ENCODE assay signal across 19 cellular contexts in genomic region chr12:117124421-117125274, GRCh38. TPM values are rescaled to one million over a fixed set of nuclear protein-coding genes. Genes with fewer than 3 reads are reported as not detected.
A peak's percentile ranks its signal among the peaks of the same experiment; 100 is the strongest.
DNase-seq lines count a peak whose midpoint lies in the region; ATAC-seq, FAIRE-seq and TF ChIP-seq lines count a peak whose summit lies in the region.
"Had no signal": no experiment of that assay in that cellular context is flagged by ENCODE, and none has a peak within 500 bp of the region (broad histone marks: within the 10 kb centered on the region; RNA-seq: fewer than 3 reads in every experiment).

No MANE protein-coding gene starts in this region.

- H3K27ac ChIP-seq in A549 = peak overlapping the region; percentile 73 to 82
- no peak overlapping the region for H3K27ac ChIP-seq in CD4-positive, CD25-positive, alpha-beta regulatory T cell (ENCODE audit: insufficient read depth, low read length, poor library complexity, severe bottlenecking)
- no peak overlapping the region for H3K27ac ChIP-seq in gastrocnemius medialis
- H3K27ac ChIP-seq: coronary artery, epithelial cell of prostate, gastroesophageal sphincter, suprapubic skin had no signal

- peaks cover 0 to 3% (median 1%) of the 10 kb centered on the region in 4 donors for H3K4me1 Mint-ChIP-seq in CD4-positive, CD25-positive, alpha-beta regulatory T cell

- H3K27me3 Mint-ChIP-seq in CD4-positive, CD25-positive, alpha-beta regulatory T cell = peaks cover 4% of the 10 kb centered on the region

- no peaks in the 10 kb centered on the region for H3K36me3 Mint-ChIP-seq in CD4-positive, CD25-positive, alpha-beta regulatory T cell

- no peak for TF ChIP-seq POLR2A in A549 (IDR thresholded peaks at IDR 0.05; ENCODE audit: low read length)
- no peak for TF ChIP-seq POLR2A in gastrocnemius medialis (IDR thresholded peaks at IDR 0.05)

- WGBS in A549 (ENCODE audit: missing lambda C conversion rate) = 60% methylated on average over 8 of the region's 8 CpGs

- H3K9me3 ChIP-seq in A549 (no peaks in the 10 kb centered on the region), gastrocnemius medialis (no peaks in the 10 kb centered on the region)
- H3K9me3 ChIP-seq in CD4-positive, CD25-positive, alpha-beta regulatory T cell (ENCODE audit: control insufficient read depth in 2 of 2, low read length in 2 of 2) = no peaks in the 10 kb centered on the region
- H3K9me3 ChIP-seq: gastroesophageal sphincter, suprapubic skin had no signal

- H3K27ac Mint-ChIP-seq in CD4-positive, CD25-positive, alpha-beta regulatory T cell = peak overlapping the region in 2 of 3 donors; percentile 26 to 81

- peaks cover 0 to 1% (median 0%) of the 10 kb centered on the region in 7 donors for H3K9me3 Mint-ChIP-seq in CD4-positive, CD25-positive, alpha-beta regulatory T cell

- no peak for FAIRE-seq in A549 (lab: Jason Lieb, UNC)
- FAIRE-seq: D721Med, RCC 7860 had no signal

- H3K4me1 ChIP-seq in A549 = peaks cover 44% of the 10 kb centered on the region
- H3K4me1 ChIP-seq in CD4-positive, CD25-positive, alpha-beta regulatory T cell (ENCODE audit: control insufficient read depth, insufficient read depth, low read length, poor library complexity, severe bottlenecking) = no peaks in the 10 kb centered on the region
- no peaks in the 10 kb centered on the region for H3K4me1 ChIP-seq in gastrocnemius medialis
- H3K4me1 ChIP-seq: suprapubic skin had no signal

- peak overlapping the region; percentile 70 for H3K4me2 ChIP-seq in A549

- ATAC-seq in A549 (peak; percentile 36 to 56), gastrocnemius medialis (no peak), GM21786 (IDR thresholded peaks at IDR 0.05; ENCODE audit: unreplicated experiment) (no peak)
- ATAC-seq in CD4-positive, CD25-positive, alpha-beta regulatory T cell (ENCODE audit: low read depth in 2 of 2) = no peak
- ATAC-seq: gastroesophageal sphincter had no signal

- H3K4me3 Mint-ChIP-seq in CD4-positive, CD25-positive, alpha-beta regulatory T cell = no peak overlapping the region

- H3K36me3 ChIP-seq in CD4-positive, CD25-positive, alpha-beta regulatory T cell (ENCODE audit: control insufficient read depth, insufficient read depth, low read length) = no peaks in the 10 kb centered on the region
- H3K36me3 ChIP-seq in gastrocnemius medialis = no peaks in the 10 kb centered on the region
- H3K36me3 ChIP-seq: gastroesophageal sphincter, suprapubic skin had no signal

- no peak for TF ChIP-seq RAD21 in A549 (conservative IDR thresholded peaks at IDR 0.05 in 1 of 2, IDR thresholded peaks at IDR 0.05 in 1 of 2)

- CTCF ChIA-PET in A549 (lab: Yijun Ruan, JAX) = interaction anchor here (1.0 kb wide), 2 partner anchors 12 to 24 kb away, joined by 3 to 5 read pairs; no protein-coding TSS in a partner anchor

- TF ChIP-seq CTCF in A549 (IDR thresholded peaks at IDR 0.05) (no peak), gastrocnemius medialis (IDR thresholded peaks at IDR 0.05 in 4 of 5, conservative IDR thresholded peaks at IDR 0.05 in 1 of 5) (no peak)

- 0 out of 5 replicates have a peak, but pooled peaks of 1 of the 2 experiments have one; percentile 26 for TF ChIP-seq EP300 in A549 (IDR thresholded peaks at IDR 0.05)

- no peak for DNase-seq in A549 (ENCODE audit: low read depth in 1 of 2, low spot score in 1 of 2)
- no peak for DNase-seq in CD4-positive, CD25-positive, alpha-beta regulatory T cell
- DNase-seq in SW480 (ENCODE audit: low spot score) = peak; percentile 71
- DNase-seq in inferior parietal cortex (ENCODE audit: extremely low spot score) = peak; percentile 49
- no peak for DNase-seq in gastrocnemius medialis
- no peak for DNase-seq in RKO (ENCODE audit: low spot score)
- DNase-seq: AML-193, GOT3, KG1, NCI-H1092, NCI-H774 had no signal

- intact Hi-C loops in gastrocnemius medialis (cut with DNase I; ENCODE audit: low total_unique reads) = no loop called here

- no peak overlapping the region for H3K4me3 ChIP-seq in A549
- H3K4me3 ChIP-seq in CD4-positive, CD25-positive, alpha-beta regulatory T cell (ENCODE audit: low read depth, low read length) = no peak overlapping the region
- no peak overlapping the region for H3K4me3 ChIP-seq in gastrocnemius medialis
- H3K4me3 ChIP-seq: coronary artery, gastroesophageal sphincter, suprapubic skin had no signal

- no peaks in the 10 kb centered on the region for H3K27me3 ChIP-seq in CD4-positive, CD25-positive, alpha-beta regulatory T cell (ENCODE audit: control insufficient read depth, insufficient read depth, low read length)
- no peaks in the 10 kb centered on the region for H3K27me3 ChIP-seq in gastrocnemius medialis
- H3K27me3 ChIP-seq: gastroesophageal sphincter, suprapubic skin had no signal

- in situ Hi-C loops in gastrocnemius medialis (cut with MboI; ENCODE audit: low sequenced_read_pairs in 4 of 4) = no loop called here

- POLR2A ChIA-PET in A549 (lab: Yijun Ruan, JAX) = no interaction called here

TF ChIP-seq in A549, 52 proteins besides CTCF, POLR2A, EP300 and RAD21 (continues in another document):
- TF ChIP-seq, protein P1, sequence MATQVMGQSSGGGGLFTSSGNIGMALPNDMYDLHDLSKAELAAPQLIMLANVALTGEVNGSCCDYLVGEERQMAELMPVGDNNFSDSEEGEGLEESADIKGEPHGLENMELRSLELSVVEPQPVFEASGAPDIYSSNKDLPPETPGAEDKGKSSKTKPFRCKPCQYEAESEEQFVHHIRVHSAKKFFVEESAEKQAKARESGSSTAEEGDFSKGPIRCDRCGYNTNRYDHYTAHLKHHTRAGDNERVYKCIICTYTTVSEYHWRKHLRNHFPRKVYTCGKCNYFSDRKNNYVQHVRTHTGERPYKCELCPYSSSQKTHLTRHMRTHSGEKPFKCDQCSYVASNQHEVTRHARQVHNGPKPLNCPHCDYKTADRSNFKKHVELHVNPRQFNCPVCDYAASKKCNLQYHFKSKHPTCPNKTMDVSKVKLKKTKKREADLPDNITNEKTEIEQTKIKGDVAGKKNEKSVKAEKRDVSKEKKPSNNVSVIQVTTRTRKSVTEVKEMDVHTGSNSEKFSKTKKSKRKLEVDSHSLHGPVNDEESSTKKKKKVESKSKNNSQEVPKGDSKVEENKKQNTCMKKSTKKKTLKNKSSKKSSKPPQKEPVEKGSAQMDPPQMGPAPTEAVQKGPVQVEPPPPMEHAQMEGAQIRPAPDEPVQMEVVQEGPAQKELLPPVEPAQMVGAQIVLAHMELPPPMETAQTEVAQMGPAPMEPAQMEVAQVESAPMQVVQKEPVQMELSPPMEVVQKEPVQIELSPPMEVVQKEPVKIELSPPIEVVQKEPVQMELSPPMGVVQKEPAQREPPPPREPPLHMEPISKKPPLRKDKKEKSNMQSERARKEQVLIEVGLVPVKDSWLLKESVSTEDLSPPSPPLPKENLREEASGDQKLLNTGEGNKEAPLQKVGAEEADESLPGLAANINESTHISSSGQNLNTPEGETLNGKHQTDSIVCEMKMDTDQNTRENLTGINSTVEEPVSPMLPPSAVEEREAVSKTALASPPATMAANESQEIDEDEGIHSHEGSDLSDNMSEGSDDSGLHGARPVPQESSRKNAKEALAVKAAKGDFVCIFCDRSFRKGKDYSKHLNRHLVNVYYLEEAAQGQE (IDR thresholded peaks at IDR 0.05) = no peak
- TF ChIP-seq, protein P2, sequence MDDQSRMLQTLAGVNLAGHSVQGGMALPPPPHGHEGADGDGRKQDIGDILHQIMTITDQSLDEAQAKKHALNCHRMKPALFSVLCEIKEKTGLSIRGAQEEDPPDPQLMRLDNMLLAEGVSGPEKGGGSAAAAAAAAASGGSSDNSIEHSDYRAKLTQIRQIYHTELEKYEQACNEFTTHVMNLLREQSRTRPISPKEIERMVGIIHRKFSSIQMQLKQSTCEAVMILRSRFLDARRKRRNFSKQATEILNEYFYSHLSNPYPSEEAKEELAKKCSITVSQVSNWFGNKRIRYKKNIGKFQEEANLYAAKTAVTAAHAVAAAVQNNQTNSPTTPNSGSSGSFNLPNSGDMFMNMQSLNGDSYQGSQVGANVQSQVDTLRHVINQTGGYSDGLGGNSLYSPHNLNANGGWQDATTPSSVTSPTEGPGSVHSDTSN (IDR thresholded peaks at IDR 0.05) = no peak
- no peak for TF ChIP-seq RFX5 (IDR thresholded peaks at IDR 0.05)
- no peak for TF ChIP-seq RNF2 (IDR thresholded peaks at IDR 0.05; ENCODE audit: borderline replicate concordance, low read depth)
- TF ChIP-seq ZC3H11A (IDR thresholded peaks at IDR 0.05) = no peak
- TF ChIP-seq RARB (CRISPR knock-in tag; IDR thresholded peaks at IDR 0.05) = no peak
- TF ChIP-seq SREBF2 (IDR thresholded peaks at IDR 0.05) = no peak
- no peak for TF ChIP-seq SMC3 (IDR thresholded peaks at IDR 0.05)
- TF ChIP-seq MAFK (IDR thresholded peaks at IDR 0.05; ENCODE audit: partially characterized antibody) = no peak
- TF ChIP-seq, protein P3, sequence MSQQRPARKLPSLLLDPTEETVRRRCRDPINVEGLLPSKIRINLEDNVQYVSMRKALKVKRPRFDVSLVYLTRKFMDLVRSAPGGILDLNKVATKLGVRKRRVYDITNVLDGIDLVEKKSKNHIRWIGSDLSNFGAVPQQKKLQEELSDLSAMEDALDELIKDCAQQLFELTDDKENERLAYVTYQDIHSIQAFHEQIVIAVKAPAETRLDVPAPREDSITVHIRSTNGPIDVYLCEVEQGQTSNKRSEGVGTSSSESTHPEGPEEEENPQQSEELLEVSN (IDR thresholded peaks at IDR 0.05; ENCODE audit: borderline replicate concordance, low read depth) = no peak
- TF ChIP-seq NR3C1 (IDR thresholded peaks at IDR 0.05) = no peak
- TF ChIP-seq, protein P4, sequence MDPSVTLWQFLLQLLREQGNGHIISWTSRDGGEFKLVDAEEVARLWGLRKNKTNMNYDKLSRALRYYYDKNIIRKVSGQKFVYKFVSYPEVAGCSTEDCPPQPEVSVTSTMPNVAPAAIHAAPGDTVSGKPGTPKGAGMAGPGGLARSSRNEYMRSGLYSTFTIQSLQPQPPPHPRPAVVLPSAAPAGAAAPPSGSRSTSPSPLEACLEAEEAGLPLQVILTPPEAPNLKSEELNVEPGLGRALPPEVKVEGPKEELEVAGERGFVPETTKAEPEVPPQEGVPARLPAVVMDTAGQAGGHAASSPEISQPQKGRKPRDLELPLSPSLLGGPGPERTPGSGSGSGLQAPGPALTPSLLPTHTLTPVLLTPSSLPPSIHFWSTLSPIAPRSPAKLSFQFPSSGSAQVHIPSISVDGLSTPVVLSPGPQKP (IDR thresholded peaks at IDR 0.05; ENCODE audit: low read depth, low read length) = no peak
- TF ChIP-seq RCOR1 (IDR thresholded peaks at IDR 0.05; ENCODE audit: low read depth, low read length) = no peak
- no peak for TF ChIP-seq MYC (IDR thresholded peaks at IDR 0.05; ENCODE audit: borderline replicate concordance, low read length)

RNA-seq across cellular contexts. Expression of gene TESC, which starts 25.4 kb away (rescaled TPM):
- polyA plus RNA-seq in A549 (2011; rRNA removed) (94.2 and 97.8 TPM in 2 replicates), A549 (2017; fragmentation: RNase III; extraction: RNeasy Plus Mini Kit Qiagen cat#74134 plus additional on column Dnase treatment) (93.4 to 104 TPM (median 97.5 TPM) in 3 replicates)
- 189 and 215 TPM in 2 replicates for polyA plus RNA-seq in A549 (2012; cell fraction: cytosol; rRNA removed)
- polyA plus RNA-seq in A549 (2012; cell fraction: nucleus; rRNA removed) = 123 and 143 TPM in 2 replicates
- 60.9 and 63.7 TPM in 2 replicates for polyA minus RNA-seq in A549 (2011; rRNA and poly(A)+ RNA removed)
- 9.4 TPM for total RNA-seq in CD4-positive, CD25-positive, alpha-beta regulatory T cell
- 10 to 100 TPM in 1 of 4 donors, 1 to 10 TPM in 3; 4.4 to 11.7 (median 6.7) TPM for polyA plus RNA-seq in CD4-positive, CD25-positive, alpha-beta regulatory T cell
- 1 to 10 TPM; 1.2 to 4.1 (median 2.5) TPM for total RNA-seq in gastrocnemius medialis
- total RNA-seq: osteoblast had no signal

Comparison
In these comparisons a context has a peak if more than half of its experiments do, and no peak if none do; other contexts are left out.
1. ATAC-seq: peak in A549 (2 of 2); none in CD4-positive, CD25-positive, alpha-beta regulatory T cell (0 of 2), gastrocnemius medialis (0 of 2) and GM21786 (single experiment).
2. DNase-seq: peak in SW480 (single experiment) and inferior parietal cortex (single experiment); none in A549 (0 of 2), CD4-positive, CD25-positive, alpha-beta regulatory T cell (0 of 3), gastrocnemius medialis (0 of 2) and RKO (single experiment).
3. H3K27ac ChIP-seq: peak in A549 (2 of 2); none in CD4-positive, CD25-positive, alpha-beta regulatory T cell (single experiment) and gastrocnemius medialis (0 of 4).